Comparison of ENCODE assay signal across 8 cellular contexts in the genomic region with DNA sequence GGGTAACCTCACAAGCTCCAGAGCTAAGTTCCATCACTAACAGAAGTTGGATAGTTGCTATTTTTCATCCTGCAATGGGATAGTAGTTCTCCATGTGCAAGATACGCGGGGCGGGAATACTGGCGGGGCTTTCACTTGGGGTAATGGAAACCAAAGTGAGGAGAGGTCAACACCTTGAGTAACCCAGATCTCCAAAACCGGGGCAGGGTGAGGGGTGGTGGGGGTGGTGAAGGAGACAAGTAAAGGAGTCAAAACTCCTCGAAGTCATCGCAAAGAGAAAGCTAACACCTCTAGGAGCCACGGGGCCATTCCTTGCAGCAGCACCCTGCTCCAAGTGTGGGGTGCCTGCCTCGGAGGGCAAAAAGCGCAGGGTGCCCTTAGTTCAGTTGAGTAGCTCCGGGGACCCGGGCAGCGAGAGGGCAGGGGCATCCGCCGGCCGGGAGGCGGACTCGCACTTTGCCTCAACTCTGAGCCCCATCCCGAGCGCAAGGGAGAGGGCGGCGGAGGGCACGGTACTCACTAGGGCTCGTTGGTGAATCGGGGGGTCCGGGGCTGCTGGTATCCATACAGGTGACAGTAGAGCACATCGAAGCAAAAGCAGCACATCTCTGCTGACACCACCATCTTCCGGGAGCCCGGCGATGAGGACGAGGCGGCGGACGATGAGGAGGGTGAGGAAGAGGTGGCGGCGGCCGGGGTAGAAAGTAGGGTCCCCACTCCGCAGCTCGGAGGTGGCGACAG. TPM values are rescaled to one million over a fixed set of nuclear protein-coding genes. Genes with fewer than 3 reads are reported as not detected.
A peak's percentile ranks its signal among the peaks of the same experiment; 100 is the strongest.
DNase-seq lines count a peak whose midpoint lies in the region; ATAC-seq and TF ChIP-seq lines count a peak whose summit lies in the region.

No MANE protein-coding gene starts in this region.

- H4K8ac ChIP-seq in neuronal stem cell (ENCODE audit: low read depth, low read length) = no peak overlapping the region

- H3K23ac ChIP-seq in neuronal stem cell (ENCODE audit: low read depth, low read length, poor library complexity) = no peak overlapping the region

- no peak overlapping the region for H2AK5ac ChIP-seq in neuronal stem cell (ENCODE audit: low read depth, low read length)

- H2AFZ ChIP-seq in GM23338 (no peak overlapping the region), neuronal stem cell (ENCODE audit: low read length) (peak overlapping the region; percentile 92)

- H3K36me3 Mint-ChIP-seq in GM23338 (ENCODE audit: low read depth) = no peaks in the 10 kb centered on the region; the same call in 2 of the 3 replicates
- no peaks in the 10 kb centered on the region for H3K36me3 Mint-ChIP-seq in activated T-helper 1 cell treated with anti-CD3 and anti-CD28 coated beads, Interleukin-12 subunit alpha, Interleukin-12 subunit beta, Interleukin-2, Interleukin-4 antibody, amounts not matched to agents 30 ng/mL and 10 ng/mL and 1 ng/mL, durations not matched to agents 14 hours and 24 hours and 36 hours (ENCODE audit: low read depth)

- H4K20me1 ChIP-seq in GM23338 (replicated peaks; ENCODE audit: insufficient read depth) = peaks cover 8% of the 10 kb centered on the region

- peak; percentile 53 for ATAC-seq in GM23338
- ATAC-seq in upper lobe of right lung = peak; percentile 34

- no peak for TF ChIP-seq CTCF in GM06990 (IDR thresholded peaks at IDR 0.05; ENCODE audit: insufficient read depth, low read length, poor library complexity, severe bottlenecking)
- no peak for TF ChIP-seq CTCF in GM23338 (conservative IDR thresholded peaks at IDR 0.05; ENCODE audit: low read depth in 2 of 2)
- no peak for TF ChIP-seq CTCF in fibroblast of villous mesenchyme (IDR thresholded peaks at IDR 0.05; ENCODE audit: insufficient read depth, low read depth, low read length)
- no peak for TF ChIP-seq CTCF in upper lobe of right lung (IDR thresholded peaks at IDR 0.05)

- H3K18ac ChIP-seq in neuronal stem cell (ENCODE audit: low read length) = peak overlapping the region; percentile 99

- H3K4me1 ChIP-seq in GM23338 (ENCODE audit: insufficient read depth) (peaks cover 66% of the 10 kb centered on the region), neuronal stem cell (ENCODE audit: control insufficient read depth in 2 of 2, insufficient read depth in 1 of 2, low read depth in 1 of 2, low read length in 2 of 2) (peaks cover 0 to 2% of the 10 kb centered on the region in 2 donors), upper lobe of right lung (no peaks in the 10 kb centered on the region)

- no peak overlapping the region for H3K14ac ChIP-seq in neuronal stem cell (ENCODE audit: low read length)

- no peak overlapping the region for H3K4ac ChIP-seq in neuronal stem cell (ENCODE audit: low read length)

- no peak overlapping the region for H2BK12ac ChIP-seq in neuronal stem cell (ENCODE audit: low read length)

- WGBS in neuronal stem cell (ENCODE audit: extremely low coverage in 2 of 2, insufficient read length in 2 of 2, insufficient replicate concordance in 1 of 2), 2 donors = no CpG with 5 or more reads among the region's 40 CpGs

- DNase-seq in GM06990 (ENCODE audit: extremely low read depth, insufficient read length) = peak; percentile 55
- DNase-seq in GM23338 (ENCODE audit: low spot score) = peak; percentile 29
- peak; percentile 1 for DNase-seq in NCI-H1694 (lab: John Stamatoyannopoulos, UW)
- DNase-seq in activated T-helper 1 cell treated with anti-CD3 and anti-CD28 coated beads, Interleukin-12 subunit alpha, Interleukin-12 subunit beta, Interleukin-2, Interleukin-4 antibody, amounts not matched to agents 30 ng/mL and 10 ng/mL and 1 ng/mL, durations not matched to agents 14 hours and 24 hours and 36 hours (ENCODE audit: low spot score) = peak; percentile 13
- DNase-seq in fibroblast of villous mesenchyme (ENCODE audit: low read depth) = no peak
- peak; percentile 0 for DNase-seq in neuronal stem cell (ENCODE audit: low spot score)
- DNase-seq in upper lobe of right lung = peak; percentile 64
- DNase-seq in GOT3 (lab: John Stamatoyannopoulos, UW) = no peak

- no peak overlapping the region for H2BK15ac ChIP-seq in neuronal stem cell (ENCODE audit: low read length)

- H3K4me3 ChIP-seq in GM06990 (replicated peaks; ENCODE audit: low read depth, low read length) (peak overlapping the region; percentile 78), GM23338 (peak overlapping the region; percentile 76), fibroblast of villous mesenchyme (ENCODE audit: low read depth, low read length) (peak overlapping the region; percentile 83), neuronal stem cell (ENCODE audit: low read length in 2 of 2) (peak overlapping the region; percentile 71 to 92), upper lobe of right lung (peak overlapping the region; percentile 64)

- H3K9ac ChIP-seq in neuronal stem cell (ENCODE audit: low read depth, low read length, poor library complexity) = peak overlapping the region; percentile 91

- peak overlapping the region; percentile 70 for H3K27ac Mint-ChIP-seq in GM23338
- H3K27ac Mint-ChIP-seq in activated T-helper 1 cell treated with anti-CD3 and anti-CD28 coated beads, Interleukin-12 subunit alpha, Interleukin-12 subunit beta, Interleukin-2, Interleukin-4 antibody, amounts not matched to agents 30 ng/mL and 10 ng/mL and 1 ng/mL, durations not matched to agents 14 hours and 24 hours and 36 hours = peak overlapping the region; percentile 84

- H3K4me2 ChIP-seq in GM23338 (peak overlapping the region; percentile 79), neuronal stem cell (ENCODE audit: insufficient read depth, low read length, poor library complexity, severe bottlenecking) (peak overlapping the region; percentile 66)

- H3K27me3 Mint-ChIP-seq in GM23338 (ENCODE audit: insufficient read depth, low read depth, poor library complexity) = no peaks in the 10 kb centered on the region
- H3K27me3 Mint-ChIP-seq in activated T-helper 1 cell treated with anti-CD3 and anti-CD28 coated beads, Interleukin-12 subunit alpha, Interleukin-12 subunit beta, Interleukin-2, Interleukin-4 antibody, amounts not matched to agents 30 ng/mL and 10 ng/mL and 1 ng/mL, durations not matched to agents 14 hours and 24 hours and 36 hours (ENCODE audit: insufficient read depth) = peaks cover 8% of the 10 kb centered on the region

- no peaks in the 10 kb centered on the region for H3K79me1 ChIP-seq in neuronal stem cell (ENCODE audit: low read depth, low read length)

- no peaks in the 10 kb centered on the region for H3K27me3 ChIP-seq in GM06990 (replicated peaks; ENCODE audit: control insufficient read depth, insufficient read depth, low read length)
- no peaks in the 10 kb centered on the region for H3K27me3 ChIP-seq in GM23338 (ENCODE audit: insufficient read depth)
- peaks cover 0 to 2% (median 0%) of the 10 kb centered on the region in 3 experiments for H3K27me3 ChIP-seq in neuronal stem cell (ENCODE audit: control insufficient read depth in 3 of 3, insufficient read depth in 3 of 3, low read depth in 1 of 3, low read length in 3 of 3)
- H3K27me3 ChIP-seq in upper lobe of right lung = no peaks in the 10 kb centered on the region

- H3K9me3 Mint-ChIP-seq in GM23338 = no peaks in the 10 kb centered on the region
- no peaks in the 10 kb centered on the region for H3K9me3 Mint-ChIP-seq in activated T-helper 1 cell treated with anti-CD3 and anti-CD28 coated beads, Interleukin-12 subunit alpha, Interleukin-12 subunit beta, Interleukin-2, Interleukin-4 antibody, amounts not matched to agents 30 ng/mL and 10 ng/mL and 1 ng/mL, durations not matched to agents 14 hours and 24 hours and 36 hours

- no peaks in the 10 kb centered on the region for H3F3A ChIP-seq in GM23338 (replicated peaks; ENCODE audit: low read depth)

- no peak overlapping the region for H2BK120ac ChIP-seq in neuronal stem cell (ENCODE audit: low read depth, low read length)

- H3K27ac ChIP-seq in GM23338 (ENCODE audit: low read depth) = no peak overlapping the region
- peak overlapping the region; percentile 81 for H3K27ac ChIP-seq in neuronal stem cell (replicated peaks; ENCODE audit: low read length)
- peak overlapping the region; percentile 89 for H3K27ac ChIP-seq in upper lobe of right lung

- H3K79me2 ChIP-seq in GM23338 (replicated peaks; ENCODE audit: insufficient read depth) = peaks cover 51% of the 10 kb centered on the region

- no peaks in the 10 kb centered on the region for H3K36me3 ChIP-seq in GM06990 (ENCODE audit: control insufficient read depth, insufficient read depth, low read length)
- no peaks in the 10 kb centered on the region for H3K36me3 ChIP-seq in GM23338 (ENCODE audit: insufficient read depth)
- no peaks in the 10 kb centered on the region for H3K36me3 ChIP-seq in neuronal stem cell (replicated peaks in 1 of 2; ENCODE audit: control insufficient read depth in 2 of 2, insufficient read depth in 2 of 2, low read length in 2 of 2)
- no peaks in the 10 kb centered on the region for H3K36me3 ChIP-seq in upper lobe of right lung

- intact Hi-C loops in activated T-helper 1 cell treated with anti-CD3 and anti-CD28 coated beads, Interleukin-12 subunit alpha, Interleukin-12 subunit beta, Interleukin-2, Interleukin-4 antibody, amounts not matched to agents 30 ng/mL and 10 ng/mL and 1 ng/mL, durations not matched to agents 14 hours and 24 hours and 36 hours (cut with micrococcal nuclease) = loop anchor here (2.0 to 10.0 kb wide), 6 partner anchors 90 to 1365 kb away; partner anchors contain the start of genes ALG13 and TMEM164
- intact Hi-C loops in upper lobe of right lung (cut with DNase I) = no loop called here

- peaks cover 62% of the 10 kb centered on the region for H3K4me1 Mint-ChIP-seq in GM23338
- peaks cover 30% of the 10 kb centered on the region for H3K4me1 Mint-ChIP-seq in activated T-helper 1 cell treated with anti-CD3 and anti-CD28 coated beads, Interleukin-12 subunit alpha, Interleukin-12 subunit beta, Interleukin-2, Interleukin-4 antibody, amounts not matched to agents 30 ng/mL and 10 ng/mL and 1 ng/mL, durations not matched to agents 14 hours and 24 hours and 36 hours (ENCODE audit: low read depth)

- H2BK5ac ChIP-seq in neuronal stem cell (ENCODE audit: low read length) = no peak overlapping the region

- H4K91ac ChIP-seq in neuronal stem cell (ENCODE audit: low read depth, low read length, poor library complexity) = no peak overlapping the region

- no peaks in the 10 kb centered on the region for H3K9me2 ChIP-seq in GM23338 (ENCODE audit: insufficient read depth)

- H3K9me3 ChIP-seq in neuronal stem cell (replicated peaks in 1 of 2; ENCODE audit: control insufficient read depth in 2 of 2, insufficient read depth in 1 of 2, low read depth in 1 of 2, low read length in 2 of 2) = no peaks in the 10 kb centered on the region
- H3K9me3 ChIP-seq in upper lobe of right lung = no peaks in the 10 kb centered on the region

- peak overlapping the region; percentile 93 for H3K4me3 Mint-ChIP-seq in GM23338
- peak overlapping the region; percentile 91 for H3K4me3 Mint-ChIP-seq in activated T-helper 1 cell treated with anti-CD3 and anti-CD28 coated beads, Interleukin-12 subunit alpha, Interleukin-12 subunit beta, Interleukin-2, Interleukin-4 antibody, amounts not matched to agents 30 ng/mL and 10 ng/mL and 1 ng/mL, durations not matched to agents 14 hours and 24 hours and 36 hours

RNA-seq across cellular contexts. Expression of gene AMMECR1, which starts 0.6 kb away (rescaled TPM):
- 31.3 and 32.5 TPM in 2 replicates for total RNA-seq in GM23338 (2014; rRNA removed; shearing (Covaris generic))
- polyA plus RNA-seq in GM23338 (2016; fragmentation: Nextera tagmentation; extraction: Ambion mirVana) = 12.4 and 16.9 TPM in 2 replicates
- total RNA-seq in activated T-helper 1 cell treated with anti-CD3 and anti-CD28 coated beads, Interleukin-12 subunit alpha, Interleukin-12 subunit beta, Interleukin-2, Interleukin-4 antibody, amounts not matched to agents 30 ng/mL and 10 ng/mL and 1 ng/mL, durations not matched to agents 14 hours and 24 hours and 36 hours = 11.9 and 14.1 TPM in 2 replicates
- total RNA-seq in fibroblast of villous mesenchyme (21.6 and 24.8 TPM in 2 replicates), upper lobe of right lung (6.1 TPM)
- 8.7 TPM for polyA plus RNA-seq in neuronal stem cell (2013, experiment 1 of 2)
- 8.6 TPM for polyA plus RNA-seq in neuronal stem cell (2013, experiment 2 of 2)

RNA-seq across cellular contexts. Expression of gene RTL9, which starts 41.4 kb away (rescaled TPM):
- total RNA-seq in GM23338 (2014; rRNA removed; shearing (Covaris generic)) = 0.19 and 0.31 TPM in 2 replicates
- not detected in 2 replicates for polyA plus RNA-seq in GM23338 (2016; fragmentation: Nextera tagmentation; extraction: Ambion mirVana)
- total RNA-seq in activated T-helper 1 cell treated with anti-CD3 and anti-CD28 coated beads, Interleukin-12 subunit alpha, Interleukin-12 subunit beta, Interleukin-2, Interleukin-4 antibody, amounts not matched to agents 30 ng/mL and 10 ng/mL and 1 ng/mL, durations not matched to agents 14 hours and 24 hours and 36 hours = not detected in 2 replicates
- total RNA-seq in fibroblast of villous mesenchyme (under 0.01 TPM in 2 replicates), upper lobe of right lung (not detected)
- 0.15 TPM for polyA plus RNA-seq in neuronal stem cell (2013, experiment 1 of 2)
- polyA plus RNA-seq in neuronal stem cell (2013, experiment 2 of 2) = 0.10 TPM

Comparison
In these comparisons a context has a peak if more than half of its experiments do, and no peak if none do; other contexts are left out.
1. DNase-seq: peak in GM06990 (single experiment), GM23338 (single experiment), NCI-H1694 (single experiment), activated T-helper 1 cell treated with anti-CD3 and anti-CD28 coated beads, Interleukin-12 subunit alpha, Interleukin-12 subunit beta, Interleukin-2, Interleukin-4 antibody, amounts not matched to agents 30 ng/mL and 10 ng/mL and 1 ng/mL, durations not matched to agents 14 hours and 24 hours and 36 hours (single experiment), neuronal stem cell (single experiment) and upper lobe of right lung (single experiment); none in fibroblast of villous mesenchyme (single experiment) and GOT3 (single experiment).
2. Peak in every context shown above with its lines, with median percentiles within 50 percentile points of each other: H3K4me3 ChIP-seq.